ENCODE assay signal across 1 cellular context in the genomic region with DNA sequence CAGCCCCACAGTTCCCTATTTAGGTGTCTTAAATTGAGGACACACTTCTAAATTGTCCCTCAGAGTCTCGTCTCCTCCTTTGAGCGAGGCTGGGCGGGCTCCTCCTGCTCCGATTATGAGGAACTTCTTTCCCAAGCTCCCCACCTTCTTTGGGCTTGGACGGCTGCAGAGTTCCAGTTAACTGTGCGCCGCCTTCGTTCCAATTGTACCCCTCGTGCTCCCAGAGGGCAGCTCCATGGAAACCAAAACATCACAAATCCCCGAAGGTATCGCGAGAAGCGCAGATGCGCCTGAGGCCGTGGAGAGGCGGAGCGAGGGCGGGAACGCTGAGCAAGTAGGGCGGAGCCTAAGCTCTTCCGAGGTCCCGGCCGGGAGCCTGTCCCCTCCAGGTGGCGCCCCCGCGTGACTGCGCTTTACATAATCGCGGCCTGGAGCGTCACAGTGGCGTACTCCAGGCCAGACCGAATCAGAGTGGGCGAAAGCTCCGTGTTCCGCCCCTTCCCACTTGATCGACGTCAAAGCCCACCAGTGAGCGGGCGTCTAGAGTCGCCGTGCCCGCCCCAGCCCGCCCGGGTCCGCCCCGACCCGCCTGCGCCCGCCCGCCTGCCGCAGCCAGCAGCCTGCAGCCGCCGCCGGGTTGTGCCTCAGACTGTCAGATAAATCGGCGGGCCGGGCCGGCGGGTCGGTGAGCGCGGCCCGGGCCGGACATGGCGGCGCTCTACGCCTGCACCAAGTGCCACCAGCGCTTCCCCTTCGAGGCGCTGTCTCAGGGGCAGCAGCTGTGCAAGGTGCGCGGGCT.
A peak's percentile ranks its signal among the peaks of the same experiment; 100 is the strongest.
TF ChIP-seq lines count a peak whose summit lies in the region.

A gene (plus strand): TSS at position 588 of the 799 bp plus-strand sequence. CDS start 120 bp downstream, at position 708.

TF ChIP-seq in HepG2, 621 proteins besides CTCF, POLR2A, EP300 and RAD21 (continued from another document and continues in another):
- TF ChIP-seq ZNF205 (CRISPR knock-in tag; IDR thresholded peaks at IDR 0.05) (no peak), SP2 (CRISPR knock-in tag; IDR thresholded peaks at IDR 0.05) (peak; percentile 97), HMG20B (CRISPR knock-in tag; conservative IDR thresholded peaks at IDR 0.05) (0 out of 2 replicates have a peak, but pooled peaks have one; percentile 39), NFKBIZ (CRISPR knock-in tag; IDR thresholded peaks at IDR 0.05) (no peak), SRSF9 (IDR thresholded peaks at IDR 0.05; ENCODE audit: borderline replicate concordance, insufficient read depth, low read depth, low read length, poor library complexity, severe bottlenecking) (no peak), ZNF572 (CRISPR knock-in tag; IDR thresholded peaks at IDR 0.05) (no peak), ZNF430 (CRISPR knock-in tag; IDR thresholded peaks at IDR 0.05) (no peak), ZBTB20 (CRISPR knock-in tag; IDR thresholded peaks at IDR 0.05; ENCODE audit: borderline replicate concordance, low read depth) (0 out of 2 replicates have a peak, but pooled peaks have one; percentile 33), ZNF605 (CRISPR knock-in tag; IDR thresholded peaks at IDR 0.05) (peak; percentile 52; the same call in 1 of the 2 replicates), YEATS4 (CRISPR knock-in tag; IDR thresholded peaks at IDR 0.05; ENCODE audit: borderline replicate concordance) (peak; percentile 90), TGIF2 (CRISPR knock-in tag; IDR thresholded peaks at IDR 0.05) (0 out of 2 replicates have a peak, but pooled peaks have one; percentile 14), EHMT2 (IDR thresholded peaks at IDR 0.05; ENCODE audit: borderline replicate concordance, low read depth, low read length) (peak; percentile 49; the same call in 1 of the 2 replicates), NR2F2 (IDR thresholded peaks at IDR 0.05; ENCODE audit: borderline replicate concordance, low read depth) (peak; percentile 27; the same call in 1 of the 2 replicates), ZNF296 (CRISPR knock-in tag; conservative IDR thresholded peaks at IDR 0.05) (no peak), ZNF335 (CRISPR knock-in tag; IDR thresholded peaks at IDR 0.05) (no peak), ZNF772 (CRISPR knock-in tag; IDR thresholded peaks at IDR 0.05) (peak; percentile 44; the same call in 1 of the 2 replicates), HNRNPUL1 (IDR thresholded peaks at IDR 0.05; ENCODE audit: low read depth, low read length) (no peak), ZNF20 (CRISPR knock-in tag; IDR thresholded peaks at IDR 0.05) (peak; percentile 83; the same call in 1 of the 2 replicates)
- TF ChIP-seq, protein P1, sequence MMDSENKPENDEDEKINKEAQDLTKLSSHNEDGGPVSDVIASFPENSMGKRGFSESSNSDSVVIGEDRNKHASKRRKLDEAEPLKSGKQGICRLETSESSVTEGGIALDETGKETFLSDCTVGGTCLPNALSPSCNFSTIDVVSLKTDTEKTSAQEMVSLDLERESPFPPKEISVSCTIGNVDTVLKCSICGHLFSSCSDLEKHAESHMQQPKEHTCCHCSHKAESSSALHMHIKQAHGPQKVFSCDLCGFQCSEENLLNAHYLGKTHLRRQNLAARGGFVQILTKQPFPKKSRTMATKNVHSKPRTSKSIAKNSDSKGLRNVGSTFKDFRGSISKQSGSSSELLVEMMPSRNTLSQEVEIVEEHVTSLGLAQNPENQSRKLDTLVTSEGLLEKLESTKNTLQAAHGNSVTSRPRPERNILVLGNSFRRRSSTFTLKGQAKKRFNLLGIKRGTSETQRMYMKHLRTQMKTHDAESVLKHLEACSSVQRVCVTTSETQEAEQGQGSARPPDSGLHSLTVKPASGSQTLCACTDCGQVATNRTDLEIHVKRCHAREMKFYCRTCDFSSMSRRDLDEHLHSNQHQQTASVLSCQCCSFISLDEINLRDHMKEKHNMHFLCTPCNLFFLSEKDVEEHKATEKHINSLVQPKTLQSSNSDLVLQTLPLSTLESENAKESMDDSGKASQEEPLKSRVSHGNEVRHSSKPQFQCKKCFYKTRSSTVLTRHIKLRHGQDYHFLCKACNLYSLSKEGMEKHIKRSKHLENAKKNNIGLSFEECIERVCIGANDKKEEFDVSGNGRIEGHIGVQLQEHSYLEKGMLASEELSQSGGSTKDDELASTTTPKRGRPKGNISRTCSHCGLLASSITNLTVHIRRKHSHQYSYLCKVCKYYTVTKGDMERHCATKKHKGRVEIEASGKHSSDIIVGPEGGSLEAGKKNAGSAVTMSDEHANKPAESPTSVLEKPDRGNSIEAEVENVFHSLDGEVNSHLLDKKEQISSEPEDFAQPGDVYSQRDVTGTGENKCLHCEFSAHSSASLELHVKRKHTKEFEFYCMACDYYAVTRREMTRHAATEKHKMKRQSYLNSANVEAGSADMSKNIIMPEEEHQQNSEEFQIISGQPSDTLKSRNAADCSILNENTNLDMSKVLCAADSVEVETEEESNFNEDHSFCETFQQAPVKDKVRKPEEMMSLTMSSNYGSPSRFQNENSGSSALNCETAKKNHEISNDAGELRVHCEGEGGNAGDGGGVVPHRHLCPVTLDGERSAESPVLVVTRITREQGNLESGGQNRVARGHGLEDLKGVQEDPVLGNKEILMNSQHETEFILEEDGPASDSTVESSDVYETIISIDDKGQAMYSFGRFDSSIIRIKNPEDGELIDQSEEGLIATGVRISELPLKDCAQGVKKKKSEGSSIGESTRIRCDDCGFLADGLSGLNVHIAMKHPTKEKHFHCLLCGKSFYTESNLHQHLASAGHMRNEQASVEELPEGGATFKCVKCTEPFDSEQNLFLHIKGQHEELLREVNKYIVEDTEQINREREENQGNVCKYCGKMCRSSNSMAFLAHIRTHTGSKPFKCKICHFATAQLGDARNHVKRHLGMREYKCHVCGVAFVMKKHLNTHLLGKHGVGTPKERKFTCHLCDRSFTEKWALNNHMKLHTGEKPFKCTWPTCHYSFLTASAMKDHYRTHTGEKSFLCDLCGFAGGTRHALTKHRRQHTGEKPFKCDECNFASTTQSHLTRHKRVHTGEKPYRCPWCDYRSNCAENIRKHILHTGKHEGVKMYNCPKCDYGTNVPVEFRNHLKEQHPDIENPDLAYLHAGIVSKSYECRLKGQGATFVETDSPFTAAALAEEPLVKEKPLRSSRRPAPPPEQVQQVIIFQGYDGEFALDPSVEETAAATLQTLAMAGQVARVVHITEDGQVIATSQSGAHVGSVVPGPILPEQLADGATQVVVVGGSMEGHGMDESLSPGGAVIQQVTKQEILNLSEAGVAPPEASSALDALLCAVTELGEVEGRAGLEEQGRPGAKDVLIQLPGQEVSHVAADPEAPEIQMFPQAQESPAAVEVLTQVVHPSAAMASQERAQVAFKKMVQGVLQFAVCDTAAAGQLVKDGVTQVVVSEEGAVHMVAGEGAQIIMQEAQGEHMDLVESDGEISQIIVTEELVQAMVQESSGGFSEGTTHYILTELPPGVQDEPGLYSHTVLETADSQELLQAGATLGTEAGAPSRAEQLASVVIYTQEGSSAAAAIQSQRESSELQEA (CRISPR knock-in tag; IDR thresholded peaks at IDR 0.05; ENCODE audit: not compliant biosample characterization): peak; percentile 42
- TF ChIP-seq, protein P2, sequence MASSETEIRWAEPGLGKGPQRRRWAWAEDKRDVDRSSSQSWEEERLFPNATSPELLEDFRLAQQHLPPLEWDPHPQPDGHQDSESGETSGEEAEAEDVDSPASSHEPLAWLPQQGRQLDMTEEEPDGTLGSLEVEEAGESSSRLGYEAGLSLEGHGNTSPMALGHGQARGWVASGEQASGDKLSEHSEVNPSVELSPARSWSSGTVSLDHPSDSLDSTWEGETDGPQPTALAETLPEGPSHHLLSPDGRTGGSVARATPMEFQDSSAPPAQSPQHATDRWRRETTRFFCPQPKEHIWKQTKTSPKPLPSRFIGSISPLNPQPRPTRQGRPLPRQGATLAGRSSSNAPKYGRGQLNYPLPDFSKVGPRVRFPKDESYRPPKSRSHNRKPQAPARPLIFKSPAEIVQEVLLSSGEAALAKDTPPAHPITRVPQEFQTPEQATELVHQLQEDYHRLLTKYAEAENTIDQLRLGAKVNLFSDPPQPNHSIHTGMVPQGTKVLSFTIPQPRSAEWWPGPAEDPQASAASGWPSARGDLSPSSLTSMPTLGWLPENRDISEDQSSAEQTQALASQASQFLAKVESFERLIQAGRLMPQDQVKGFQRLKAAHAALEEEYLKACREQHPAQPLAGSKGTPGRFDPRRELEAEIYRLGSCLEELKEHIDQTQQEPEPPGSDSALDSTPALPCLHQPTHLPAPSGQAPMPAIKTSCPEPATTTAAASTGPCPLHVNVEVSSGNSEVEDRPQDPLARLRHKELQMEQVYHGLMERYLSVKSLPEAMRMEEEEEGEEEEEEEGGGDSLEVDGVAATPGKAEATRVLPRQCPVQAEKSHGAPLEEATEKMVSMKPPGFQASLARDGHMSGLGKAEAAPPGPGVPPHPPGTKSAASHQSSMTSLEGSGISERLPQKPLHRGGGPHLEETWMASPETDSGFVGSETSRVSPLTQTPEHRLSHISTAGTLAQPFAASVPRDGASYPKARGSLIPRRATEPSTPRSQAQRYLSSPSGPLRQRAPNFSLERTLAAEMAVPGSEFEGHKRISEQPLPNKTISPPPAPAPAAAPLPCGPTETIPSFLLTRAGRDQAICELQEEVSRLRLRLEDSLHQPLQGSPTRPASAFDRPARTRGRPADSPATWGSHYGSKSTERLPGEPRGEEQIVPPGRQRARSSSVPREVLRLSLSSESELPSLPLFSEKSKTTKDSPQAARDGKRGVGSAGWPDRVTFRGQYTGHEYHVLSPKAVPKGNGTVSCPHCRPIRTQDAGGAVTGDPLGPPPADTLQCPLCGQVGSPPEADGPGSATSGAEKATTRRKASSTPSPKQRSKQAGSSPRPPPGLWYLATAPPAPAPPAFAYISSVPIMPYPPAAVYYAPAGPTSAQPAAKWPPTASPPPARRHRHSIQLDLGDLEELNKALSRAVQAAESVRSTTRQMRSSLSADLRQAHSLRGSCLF (CRISPR knock-in tag; IDR thresholded peaks at IDR 0.05; ENCODE audit: borderline replicate concordance): no peak
- TF ChIP-seq, protein P3, sequence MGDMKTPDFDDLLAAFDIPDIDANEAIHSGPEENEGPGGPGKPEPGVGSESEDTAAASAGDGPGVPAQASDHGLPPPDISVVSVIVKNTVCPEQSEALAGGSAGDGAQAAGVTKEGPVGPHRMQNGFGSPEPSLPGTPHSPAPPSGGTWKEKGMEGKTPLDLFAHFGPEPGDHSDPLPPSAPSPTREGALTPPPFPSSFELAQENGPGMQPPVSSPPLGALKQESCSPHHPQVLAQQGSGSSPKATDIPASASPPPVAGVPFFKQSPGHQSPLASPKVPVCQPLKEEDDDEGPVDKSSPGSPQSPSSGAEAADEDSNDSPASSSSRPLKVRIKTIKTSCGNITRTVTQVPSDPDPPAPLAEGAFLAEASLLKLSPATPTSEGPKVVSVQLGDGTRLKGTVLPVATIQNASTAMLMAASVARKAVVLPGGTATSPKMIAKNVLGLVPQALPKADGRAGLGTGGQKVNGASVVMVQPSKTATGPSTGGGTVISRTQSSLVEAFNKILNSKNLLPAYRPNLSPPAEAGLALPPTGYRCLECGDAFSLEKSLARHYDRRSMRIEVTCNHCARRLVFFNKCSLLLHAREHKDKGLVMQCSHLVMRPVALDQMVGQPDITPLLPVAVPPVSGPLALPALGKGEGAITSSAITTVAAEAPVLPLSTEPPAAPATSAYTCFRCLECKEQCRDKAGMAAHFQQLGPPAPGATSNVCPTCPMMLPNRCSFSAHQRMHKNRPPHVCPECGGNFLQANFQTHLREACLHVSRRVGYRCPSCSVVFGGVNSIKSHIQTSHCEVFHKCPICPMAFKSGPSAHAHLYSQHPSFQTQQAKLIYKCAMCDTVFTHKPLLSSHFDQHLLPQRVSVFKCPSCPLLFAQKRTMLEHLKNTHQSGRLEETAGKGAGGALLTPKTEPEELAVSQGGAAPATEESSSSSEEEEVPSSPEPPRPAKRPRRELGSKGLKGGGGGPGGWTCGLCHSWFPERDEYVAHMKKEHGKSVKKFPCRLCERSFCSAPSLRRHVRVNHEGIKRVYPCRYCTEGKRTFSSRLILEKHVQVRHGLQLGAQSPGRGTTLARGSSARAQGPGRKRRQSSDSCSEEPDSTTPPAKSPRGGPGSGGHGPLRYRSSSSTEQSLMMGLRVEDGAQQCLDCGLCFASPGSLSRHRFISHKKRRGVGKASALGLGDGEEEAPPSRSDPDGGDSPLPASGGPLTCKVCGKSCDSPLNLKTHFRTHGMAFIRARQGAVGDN (CRISPR knock-in tag; IDR thresholded peaks at IDR 0.05): peak; percentile 89
- TF ChIP-seq, protein P4, sequence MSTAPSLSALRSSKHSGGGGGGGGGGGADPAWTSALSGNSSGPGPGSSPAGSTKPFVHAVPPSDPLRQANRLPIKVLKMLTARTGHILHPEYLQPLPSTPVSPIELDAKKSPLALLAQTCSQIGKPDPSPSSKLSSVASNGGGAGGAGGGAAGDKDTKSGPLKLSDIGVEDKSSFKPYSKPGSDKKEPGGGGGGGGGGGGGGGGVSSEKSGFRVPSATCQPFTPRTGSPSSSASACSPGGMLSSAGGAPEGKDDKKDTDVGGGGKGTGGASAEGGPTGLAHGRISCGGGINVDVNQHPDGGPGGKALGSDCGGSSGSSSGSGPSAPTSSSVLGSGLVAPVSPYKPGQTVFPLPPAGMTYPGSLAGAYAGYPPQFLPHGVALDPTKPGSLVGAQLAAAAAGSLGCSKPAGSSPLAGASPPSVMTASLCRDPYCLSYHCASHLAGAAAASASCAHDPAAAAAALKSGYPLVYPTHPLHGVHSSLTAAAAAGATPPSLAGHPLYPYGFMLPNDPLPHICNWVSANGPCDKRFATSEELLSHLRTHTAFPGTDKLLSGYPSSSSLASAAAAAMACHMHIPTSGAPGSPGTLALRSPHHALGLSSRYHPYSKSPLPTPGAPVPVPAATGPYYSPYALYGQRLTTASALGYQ (CRISPR knock-in tag; IDR thresholded peaks at IDR 0.05): peak; percentile 19; the same call in 1 of the 2 replicates
- TF ChIP-seq, protein P5, sequence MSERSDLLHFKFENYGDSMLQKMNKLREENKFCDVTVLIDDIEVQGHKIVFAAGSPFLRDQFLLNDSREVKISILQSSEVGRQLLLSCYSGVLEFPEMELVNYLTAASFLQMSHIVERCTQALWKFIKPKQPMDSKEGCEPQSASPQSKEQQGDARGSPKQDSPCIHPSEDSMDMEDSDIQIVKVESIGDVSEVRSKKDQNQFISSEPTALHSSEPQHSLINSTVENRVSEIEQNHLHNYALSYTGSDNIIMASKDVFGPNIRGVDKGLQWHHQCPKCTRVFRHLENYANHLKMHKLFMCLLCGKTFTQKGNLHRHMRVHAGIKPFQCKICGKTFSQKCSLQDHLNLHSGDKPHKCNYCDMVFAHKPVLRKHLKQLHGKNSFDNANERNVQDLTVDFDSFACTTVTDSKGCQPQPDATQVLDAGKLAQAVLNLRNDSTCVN (CRISPR knock-in tag; IDR thresholded peaks at IDR 0.05; ENCODE audit: borderline replicate concordance): no peak; the same call in 1 of the 2 replicates
- TF ChIP-seq, protein P6, sequence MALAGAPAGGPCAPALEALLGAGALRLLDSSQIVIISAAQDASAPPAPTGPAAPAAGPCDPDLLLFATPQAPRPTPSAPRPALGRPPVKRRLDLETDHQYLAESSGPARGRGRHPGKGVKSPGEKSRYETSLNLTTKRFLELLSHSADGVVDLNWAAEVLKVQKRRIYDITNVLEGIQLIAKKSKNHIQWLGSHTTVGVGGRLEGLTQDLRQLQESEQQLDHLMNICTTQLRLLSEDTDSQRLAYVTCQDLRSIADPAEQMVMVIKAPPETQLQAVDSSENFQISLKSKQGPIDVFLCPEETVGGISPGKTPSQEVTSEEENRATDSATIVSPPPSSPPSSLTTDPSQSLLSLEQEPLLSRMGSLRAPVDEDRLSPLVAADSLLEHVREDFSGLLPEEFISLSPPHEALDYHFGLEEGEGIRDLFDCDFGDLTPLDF (CRISPR knock-in tag; IDR thresholded peaks at IDR 0.05): peak; percentile 87
- TF ChIP-seq, protein P7, sequence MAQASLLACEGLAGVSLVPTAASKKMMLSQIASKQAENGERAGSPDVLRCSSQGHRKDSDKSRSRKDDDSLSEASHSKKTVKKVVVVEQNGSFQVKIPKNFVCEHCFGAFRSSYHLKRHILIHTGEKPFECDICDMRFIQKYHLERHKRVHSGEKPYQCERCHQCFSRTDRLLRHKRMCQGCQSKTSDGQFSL (CRISPR knock-in tag; IDR thresholded peaks at IDR 0.05): peak; percentile 62; the same call in 1 of the 2 replicates
